Comparison of ENCODE assay signal across 28 cellular contexts in genomic region chr2:114046373-114046772, GRCh38.
"Had no signal": no experiment of that assay in that cellular context is flagged by ENCODE, and none has a peak within 500 bp of the region (broad histone marks: within the 10 kb centered on the region; RNA-seq: fewer than 3 reads in every experiment).

No MANE protein-coding gene starts in this region.

- H3K79me2 ChIP-seq: hepatocyte had no signal

- FAIRE-seq: colon, endometrium, endothelial cell of umbilical vein, frontal cortex had no signal

- H3K27ac ChIP-seq: colonic mucosa, coronary artery, dorsolateral prefrontal cortex, epithelial cell of prostate, esophagus squamous epithelium, foreskin keratinocyte, gastrocnemius medialis, gastroesophageal sphincter, heart left ventricle, heart right ventricle, hepatocyte had no signal

- H3K4me2 ChIP-seq: hepatocyte had no signal

- H3K27me3 ChIP-seq: colonic mucosa, esophagus squamous epithelium, foreskin keratinocyte, gastrocnemius medialis, heart right ventricle, hepatocyte had no signal

- DNase-seq: colonic mucosa; cortex of kidney; dermis blood vessel endothelial cell; dorsolateral prefrontal cortex; effector CD4-positive, alpha-beta T cell; effector CD8-positive, alpha-beta T cell; effector memory CD4-positive, alpha-beta T cell; effector memory CD8-positive, alpha-beta T cell; endodermal cell; erythroblast; esophagus squamous epithelium; foreskin fibroblast; foreskin keratinocyte; foreskin melanocyte; gastrocnemius medialis; glutamatergic neuron; head of caudate nucleus; heart left ventricle; heart right ventricle had no signal

- H3K4me3 ChIP-seq: colonic mucosa, coronary artery, dorsolateral prefrontal cortex, esophagus squamous epithelium, gastrocnemius medialis, gastroesophageal sphincter, heart left ventricle, heart right ventricle, hepatocyte had no signal

- H3K4me1 ChIP-seq: colonic mucosa, esophagus squamous epithelium, gastrocnemius medialis, gastroesophageal sphincter, heart left ventricle, heart right ventricle had no signal

- H3K36me3 ChIP-seq: colonic mucosa, esophagus squamous epithelium, gastrocnemius medialis, gastroesophageal sphincter, heart left ventricle, heart right ventricle had no signal

- H2AFZ ChIP-seq: hepatocyte had no signal

- H3K9me3 ChIP-seq: colonic mucosa, esophagus squamous epithelium, gastrocnemius medialis, gastroesophageal sphincter, heart left ventricle, heart right ventricle had no signal

- ATAC-seq: effector memory CD8-positive, alpha-beta T cell; esophagus mucosa; foreskin keratinocyte; gastrocnemius medialis; gastroesophageal sphincter; heart left ventricle; heart right ventricle had no signal
